ENCODE assay signal across 8 cellular contexts in the genomic region with DNA sequence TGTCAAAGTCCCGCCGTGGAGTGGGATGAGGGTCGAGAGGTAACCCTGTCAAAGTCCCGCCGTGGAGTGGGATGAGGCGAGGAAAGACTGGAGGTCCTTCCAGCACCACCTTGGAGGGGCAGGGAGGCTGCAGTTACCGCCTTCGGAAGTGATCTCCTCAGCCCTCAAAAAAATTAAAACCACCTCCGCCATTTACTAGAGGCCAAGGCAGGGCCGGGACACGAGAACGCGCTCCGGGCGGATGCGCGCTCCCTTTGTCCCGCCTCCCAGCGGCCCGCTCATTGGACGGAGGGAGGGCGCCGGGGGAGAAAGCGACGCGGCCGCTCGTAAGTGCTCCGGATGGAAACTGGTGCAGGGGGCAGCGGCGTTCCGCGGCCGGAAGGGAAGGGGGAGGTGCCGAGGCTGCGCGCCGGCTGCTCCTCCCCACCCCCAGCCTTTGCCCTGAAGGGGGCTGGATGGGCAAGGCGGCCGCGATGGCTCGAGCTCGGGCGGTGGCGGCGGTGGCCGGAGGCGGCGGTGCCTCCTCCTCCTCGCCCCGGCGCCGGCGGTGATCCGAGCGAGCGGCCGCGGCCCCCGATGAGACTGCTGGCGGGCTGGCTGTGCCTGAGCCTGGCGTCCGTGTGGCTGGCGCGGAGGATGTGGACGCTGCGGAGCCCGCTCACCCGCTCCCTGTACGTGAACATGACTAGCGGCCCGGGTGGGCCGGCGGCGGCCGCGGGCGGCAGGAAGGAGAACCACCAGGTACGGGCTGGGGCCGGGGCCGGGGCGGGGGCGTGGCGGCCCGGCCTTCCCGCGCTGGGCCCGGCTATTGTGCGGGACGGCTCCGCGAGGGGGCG. TPM values are rescaled to one million over a fixed set of nuclear protein-coding genes. Genes with fewer than 3 reads are reported as not detected.
DNase-seq lines count a peak whose midpoint lies in the region; ATAC-seq and TF ChIP-seq lines count a peak whose summit lies in the region.

Gene METTL9 (plus strand): TSS at position 420 of the 836 bp plus-strand sequence. CDS start 157 bp downstream, at position 577.

- peak within 1 kb of the TSS; percentile 91 for H3K56ac ChIP-seq in IMR-90 (ENCODE audit: extremely low read depth, insufficient read depth, low read length)

- peak; percentile 98 for DNase-seq in DMS 273 (lab: John Stamatoyannopoulos, UW; ENCODE audit: unreplicated experiment)
- peak; percentile 93 for DNase-seq in IMR-90
- peak; percentile 96 for DNase-seq in OCI-M1 (lab: John Stamatoyannopoulos, UW)
- peak; percentile 95 for DNase-seq in activated T-cell treated with anti-CD3 and anti-CD28 coated beads for 48 hours (ENCODE audit: low read depth)
- peak; percentile 68 for DNase-seq in epithelial cell of prostate (ENCODE audit: low read depth, low spot score)
- peak; percentile 95 for DNase-seq in mucosa of gallbladder (ENCODE audit: low spot score)
- peak; percentile 85 to 87 for DNase-seq in stimulated activated CD8-positive, alpha-beta memory T cell treated with anti-CD3 and anti-CD28 coated beads, Interleukin-4, amount 100 ng/mL, for 4 hours (ENCODE audit: low read depth in 2 of 2, low spot score in 1 of 2)

- in situ Hi-C loops in IMR-90 (cut with MboI; ENCODE audit: low sequenced_read_pairs): loop anchor here (10.0 kb wide), 1 partner anchor 55 kb away; the partner anchor contains the start of gene IGSF6

- H2BK5ac ChIP-seq in IMR-90 (ENCODE audit: low read depth, low read length, poor library complexity, severe bottlenecking): peak within 1 kb of the TSS; percentile 88

- ATAC-seq in GM21528 (IDR thresholded peaks at IDR 0.05; ENCODE audit: low FRiP score, unreplicated experiment): peak; percentile 87
- ATAC-seq in IMR-90 (ENCODE audit: low read depth): peak; percentile 96

- no peaks in the 10 kb centered on the region; the same call in 1 of the 2 replicates for H3K4me1 ChIP-seq in IMR-90 (ENCODE audit: control insufficient read depth, insufficient read depth, low read length)

- peaks cover 20% of the 10 kb centered on the region; the same call in 1 of the 2 replicates for H4K20me1 ChIP-seq in IMR-90 (ENCODE audit: insufficient read depth, low read length)

- H3K4me3 ChIP-seq in IMR-90 (ENCODE audit: insufficient read depth, low read depth, low read length): peak within 1 kb of the TSS; percentile 61

- no peak for TF ChIP-seq RAD21 in IMR-90 (IDR thresholded peaks at IDR 0.05; ENCODE audit: low read length)

- intact Hi-C loops in IMR-90 (cut with micrococcal nuclease): loop anchor here (5.0 kb wide), 1 partner anchor 67 kb away; no protein-coding TSS in a partner anchor

- H4K91ac ChIP-seq in IMR-90 (ENCODE audit: insufficient read depth, low read depth, low read length): peak within 1 kb of the TSS; percentile 96

- H3K4ac ChIP-seq in IMR-90 (ENCODE audit: low read depth, low read length): peak within 1 kb of the TSS; percentile 99

- WGBS in IMR-90 (ENCODE audit: extremely low coverage in 2 of 2, insufficient read length in 1 of 2), 2 experiments: 1% methylated on average over 34 of the region's 93 CpGs; no CpG with 5 or more reads in 1 of the 2 experiments

- POLR2A ChIA-PET in IMR-90 (lab: Charles Lee; ENCODE audit: unreplicated experiment): no interaction called here

- peak within 1 kb of the TSS; percentile 98 to 99 for H4K8ac ChIP-seq in IMR-90 (ENCODE audit: low read depth in 2 of 2, low read length in 2 of 2)

- H3K14ac ChIP-seq in IMR-90 (replicated peaks; ENCODE audit: low read depth, low read length): peak within 1 kb of the TSS; percentile 99

- no peak for TF ChIP-seq CTCF in IMR-90 (conservative IDR thresholded peaks at IDR 0.05; ENCODE audit: low read depth, low read length)

- H3K27ac ChIP-seq in IMR-90 (ENCODE audit: insufficient read depth, low read length) (peak within 1 kb of the TSS; percentile 85), epithelial cell of prostate (peak within 1 kb of the TSS; percentile 88)

- peak within 1 kb of the TSS; percentile 96 for H2AK9ac ChIP-seq in IMR-90 (replicated peaks; ENCODE audit: low read depth, low read length, poor library complexity)

- H3K27me3 ChIP-seq in IMR-90 (ENCODE audit: control insufficient read depth, insufficient read depth, low read length): no peaks in the 10 kb centered on the region

- H2BK15ac ChIP-seq in IMR-90 (ENCODE audit: low read depth, low read length): no peak within 1 kb of the TSS

- peak within 1 kb of the TSS; percentile 89 for H4K5ac ChIP-seq in IMR-90 (ENCODE audit: low read depth, low read length)

- peak within 1 kb of the TSS; percentile 96 for H3K23ac ChIP-seq in IMR-90 (ENCODE audit: low read depth, low read length)

- peak within 1 kb of the TSS; percentile 88 for H3K9ac ChIP-seq in IMR-90 (ENCODE audit: low read depth, low read length)

- H2AFZ ChIP-seq in IMR-90 (replicated peaks; ENCODE audit: low read length, poor library complexity): peak within 1 kb of the TSS; percentile 99

- dilution Hi-C loops in IMR-90 (cut with HindIII; ENCODE audit: low sequenced_read_pairs, unreplicated experiment): no loop called here

- peaks cover 6 to 30% of the 10 kb centered on the region in 2 experiments; a peak in 3 of 4 replicates for H3K79me1 ChIP-seq in IMR-90 (ENCODE audit: low read depth in 1 of 2, low read length in 2 of 2)

- H3K9me3 ChIP-seq in IMR-90 (ENCODE audit: control insufficient read depth, insufficient read depth, low read length): no peaks in the 10 kb centered on the region

- no TSS peak for BruUV-seq in IMR-90 (replicated peaks; lab: Mats Ljungman, UMichigan)

- CTCF ChIA-PET in IMR-90 (lab: Yijun Ruan, JAX): no interaction called here

- H3K36me3 ChIP-seq in IMR-90 (ENCODE audit: control insufficient read depth, insufficient read depth, low read length): no peaks in the 10 kb centered on the region

- H2AK5ac ChIP-seq in IMR-90 (ENCODE audit: low read depth, low read length): peak within 1 kb of the TSS; percentile 87

- peak within 1 kb of the TSS; percentile 89 for H3K4me2 ChIP-seq in IMR-90 (ENCODE audit: low read depth, low read length)

- H3K18ac ChIP-seq in IMR-90 (ENCODE audit: low read depth, low read length): peak within 1 kb of the TSS; percentile 73

- peak within 1 kb of the TSS; percentile 53 for H2BK120ac ChIP-seq in IMR-90 (ENCODE audit: low read depth, low read length)

- peak; percentile 74 for TF ChIP-seq POLR2A in IMR-90 (IDR thresholded peaks at IDR 0.05; ENCODE audit: low read depth, low read length)

- H2BK20ac ChIP-seq in IMR-90 (ENCODE audit: low read depth, low read length): no peak within 1 kb of the TSS

- no peaks in the 10 kb centered on the region for H3K9me1 ChIP-seq in IMR-90 (ENCODE audit: insufficient read depth, low read length)

TF ChIP-seq in IMR-90, 13 proteins besides CTCF, POLR2A, EP300 and RAD21:
- no peak; the same call in 1 of the 2 replicates for TF ChIP-seq CHD1 (IDR thresholded peaks at IDR 0.05; ENCODE audit: low read depth, low read length)
- TF ChIP-seq MAFK (IDR thresholded peaks at IDR 0.05; ENCODE audit: low read depth, low read length): no peak
- TF ChIP-seq RCOR1 (IDR thresholded peaks at IDR 0.05; ENCODE audit: insufficient replicate concordance, low read length): no peak
- TF ChIP-seq, protein P1, sequence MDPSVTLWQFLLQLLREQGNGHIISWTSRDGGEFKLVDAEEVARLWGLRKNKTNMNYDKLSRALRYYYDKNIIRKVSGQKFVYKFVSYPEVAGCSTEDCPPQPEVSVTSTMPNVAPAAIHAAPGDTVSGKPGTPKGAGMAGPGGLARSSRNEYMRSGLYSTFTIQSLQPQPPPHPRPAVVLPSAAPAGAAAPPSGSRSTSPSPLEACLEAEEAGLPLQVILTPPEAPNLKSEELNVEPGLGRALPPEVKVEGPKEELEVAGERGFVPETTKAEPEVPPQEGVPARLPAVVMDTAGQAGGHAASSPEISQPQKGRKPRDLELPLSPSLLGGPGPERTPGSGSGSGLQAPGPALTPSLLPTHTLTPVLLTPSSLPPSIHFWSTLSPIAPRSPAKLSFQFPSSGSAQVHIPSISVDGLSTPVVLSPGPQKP (IDR thresholded peaks at IDR 0.05; ENCODE audit: borderline replicate concordance, low read depth, low read length): no peak
- TF ChIP-seq, protein P2, sequence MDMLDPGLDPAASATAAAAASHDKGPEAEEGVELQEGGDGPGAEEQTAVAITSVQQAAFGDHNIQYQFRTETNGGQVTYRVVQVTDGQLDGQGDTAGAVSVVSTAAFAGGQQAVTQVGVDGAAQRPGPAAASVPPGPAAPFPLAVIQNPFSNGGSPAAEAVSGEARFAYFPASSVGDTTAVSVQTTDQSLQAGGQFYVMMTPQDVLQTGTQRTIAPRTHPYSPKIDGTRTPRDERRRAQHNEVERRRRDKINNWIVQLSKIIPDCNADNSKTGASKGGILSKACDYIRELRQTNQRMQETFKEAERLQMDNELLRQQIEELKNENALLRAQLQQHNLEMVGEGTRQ (IDR thresholded peaks at IDR 0.05; ENCODE audit: low read depth, low read length): no peak
- peak; percentile 54 for TF ChIP-seq MXI1 (IDR thresholded peaks at IDR 0.05; ENCODE audit: borderline replicate concordance, low read depth, low read length)
- no peak for TF ChIP-seq SMC3 (IDR thresholded peaks at IDR 0.05; ENCODE audit: low read depth, low read length)
- no peak for TF ChIP-seq RFX5 (IDR thresholded peaks at IDR 0.05; ENCODE audit: low read depth, low read length)
- TF ChIP-seq MAZ (IDR thresholded peaks at IDR 0.05; ENCODE audit: borderline replicate concordance, low read depth, low read length): peak; percentile 95; the same call in 1 of the 2 replicates
- no peak for TF ChIP-seq CEBPB (IDR thresholded peaks at IDR 0.05; ENCODE audit: low read depth, low read length)
- TF ChIP-seq FOS (IDR thresholded peaks at IDR 0.05; ENCODE audit: low read depth, low read length): no peak
- no peak for TF ChIP-seq NFE2L2 (IDR thresholded peaks at IDR 0.05; ENCODE audit: low read depth, low read length)
- TF ChIP-seq BHLHE40 (IDR thresholded peaks at IDR 0.05; ENCODE audit: low read depth, low read length): peak; percentile 38; the same call in 1 of the 2 replicates

RNA-seq across cellular contexts. Expression of gene METTL9, which starts in this region (rescaled TPM):
- total RNA-seq in IMR-90 (2012; rRNA removed) (95.5 and 95.8 TPM in 2 replicates), mucosa of gallbladder (72.1 TPM)
- 43.1 and 54.8 TPM in 2 replicates for polyA plus RNA-seq in IMR-90 (2012; rRNA removed)
- polyA plus RNA-seq in IMR-90 (2012; cell fraction: cytosol; rRNA removed): 37.1 and 40.0 TPM in 2 replicates
- 10.7 and 20.6 TPM in 2 replicates for polyA plus RNA-seq in IMR-90 (2012; cell fraction: nucleus; rRNA removed; ENCODE audit: low replicate concordance)

Comparison
In these comparisons a context has a peak if more than half of its experiments do, and no peak if none do; other contexts are left out.
1. Peak in every context shown above with its lines: DNase-seq, ATAC-seq, H3K4me3 ChIP-seq and H3K27ac ChIP-seq.